29 cellular contexts compared by ENCODE assay signal in genomic region chr4:95601342-95601741, GRCh38. TPM values are rescaled to one million over a fixed set of nuclear protein-coding genes. Genes with fewer than 3 reads are reported as not detected.
"Had no signal": no experiment of that assay in that cellular context is flagged by ENCODE, and none has a peak within 500 bp of the region (broad histone marks: within the 10 kb centered on the region; RNA-seq: fewer than 3 reads in every experiment).

No MANE protein-coding gene starts in this region.

- DNase-seq: activated CD4-positive, alpha-beta memory T cell treated with anti-CD3 and anti-CD28 coated beads for 36 hours; activated CD4-positive, alpha-beta T cell treated with anti-CD3 and anti-CD28 coated beads for 48 hours; activated CD4-positive, CD25-positive, alpha-beta regulatory T cell treated with anti-CD3 and anti-CD28 coated beads, Interleukin-2, amount 50 U/mL, for 72 hours; activated CD8-positive, alpha-beta memory T cell treated with anti-CD3 and anti-CD28 coated beads for 24 hours; activated effector memory CD4-positive, alpha-beta T cell treated with anti-CD3 and anti-CD28 coated beads, Interleukin-2, amount 50 U/mL, for 16 hours; activated naive CD4-positive, alpha-beta T cell treated with Interleukin-2 at 50 U/mL for 16 hours; activated naive CD8-positive, alpha-beta T cell treated with anti-CD3 and anti-CD28 coated beads, Interleukin-2, amount 50 U/mL, for 24 hours; activated T-cell treated with anti-CD3 and anti-CD28 coated beads, Interleukin-2, amount 50 U/mL, for 4 hours; amniotic stem cell; body of pancreas; central memory CD4-positive, alpha-beta T cell; KG1; NCI-H1105; NCI-H1436 treated with DMSO at 0.1 percent for 48 hours; NCI-H187; NCI-H2081; NCI-H510A treated with DMSO at 0.1 percent for 48 hours; NCI-H69; NK-92 treated with Interleukin-12 subunit alpha and Interleukin-12 subunit beta, amount 100 ng/mL, for 24 hours; Peyer's patch; Right ventricle myocardium superior; SJCRH30; SK-N-SH; T-helper 17 cell; T1000 had no signal

RNA-seq across cellular contexts. Expression of gene UNC5C, which starts 52.6 kb away (rescaled TPM):
- total RNA-seq: activated CD4-positive, alpha-beta memory T cell treated with anti-CD3 and anti-CD28 coated beads for 36 hours; activated naive CD4-positive, alpha-beta T cell treated with anti-CD3 and anti-CD28 coated beads, Interleukin-2, amount 50 U/mL, for 72 hours; bronchial epithelial cell; MCF 10A; OCI-LY7; SJCRH30 had no signal
